ENCODE assay signal across 8 cellular contexts in genomic region chr17:18411377-18411864, GRCh38. TPM values are rescaled to one million over a fixed set of nuclear protein-coding genes. Genes with fewer than 3 reads are reported as not detected.
A peak's percentile ranks its signal among the peaks of the same experiment; 100 is the strongest.
DNase-seq lines count a peak whose midpoint lies in the region; ATAC-seq and TF ChIP-seq lines count a peak whose summit lies in the region.
"Not testable (repeated sequence)": the region's sequence is repeated elsewhere in the genome, so short reads cannot be mapped to it uniquely, and the experiment has no call there.

No MANE protein-coding gene starts in this region.

- H3K9me3 Mint-ChIP-seq in Calu3 (ENCODE audit: low read depth, unreplicated experiment); activated T-helper 1 cell treated with anti-CD3 and anti-CD28 coated beads, Interleukin-12 subunit alpha, Interleukin-12 subunit beta, Interleukin-2, Interleukin-4 antibody, amounts not matched to agents 30 ng/mL and 10 ng/mL and 1 ng/mL, durations not matched to agents 14 hours and 24 hours and 36 hours: not testable (repeated sequence)

- H3K27ac ChIP-seq in RWPE2 (ENCODE audit: poor library complexity, severe bottlenecking) = peak overlapping the region; percentile 70
- H3K27ac ChIP-seq in effector memory CD4-positive, alpha-beta T cell (ENCODE audit: insufficient read depth, low read length, poor library complexity, severe bottlenecking) = peak overlapping the region; percentile 37

- not testable (repeated sequence) for H3K27me3 Mint-ChIP-seq in Calu3 (ENCODE audit: unreplicated experiment); activated T-helper 1 cell treated with anti-CD3 and anti-CD28 coated beads, Interleukin-12 subunit alpha, Interleukin-12 subunit beta, Interleukin-2, Interleukin-4 antibody, amounts not matched to agents 30 ng/mL and 10 ng/mL and 1 ng/mL, durations not matched to agents 14 hours and 24 hours and 36 hours (ENCODE audit: insufficient read depth)

- not testable (repeated sequence) for H3K4me1 ChIP-seq in RWPE2 (ENCODE audit: insufficient read depth, poor library complexity, severe bottlenecking); effector memory CD4-positive, alpha-beta T cell (ENCODE audit: control insufficient read depth, insufficient read depth, low read length, poor library complexity, severe bottlenecking)

- not testable (repeated sequence) for H3K9me3 ChIP-seq in RWPE2 (ENCODE audit: severe bottlenecking); effector memory CD4-positive, alpha-beta T cell (ENCODE audit: control insufficient read depth, low read length)

- CTCF ChIA-PET in Calu3 (lab: Charles Lee) = not testable (repeated sequence)

- peak overlapping the region; percentile 54 for H3K27ac Mint-ChIP-seq in Calu3 (ENCODE audit: unreplicated experiment)
- peak overlapping the region; percentile 91 for H3K27ac Mint-ChIP-seq in activated T-helper 1 cell treated with anti-CD3 and anti-CD28 coated beads, Interleukin-12 subunit alpha, Interleukin-12 subunit beta, Interleukin-2, Interleukin-4 antibody, amounts not matched to agents 30 ng/mL and 10 ng/mL and 1 ng/mL, durations not matched to agents 14 hours and 24 hours and 36 hours

- not testable (repeated sequence) for H3K27me3 ChIP-seq in RWPE2 (ENCODE audit: insufficient read depth, poor library complexity, severe bottlenecking); effector memory CD4-positive, alpha-beta T cell (replicated peaks; ENCODE audit: control insufficient read depth, insufficient read depth, low read length, poor library complexity, severe bottlenecking)

- peak overlapping the region; percentile 79 for H3K4me3 Mint-ChIP-seq in Calu3 (ENCODE audit: low read depth, unreplicated experiment)
- peak overlapping the region; percentile 98 for H3K4me3 Mint-ChIP-seq in activated T-helper 1 cell treated with anti-CD3 and anti-CD28 coated beads, Interleukin-12 subunit alpha, Interleukin-12 subunit beta, Interleukin-2, Interleukin-4 antibody, amounts not matched to agents 30 ng/mL and 10 ng/mL and 1 ng/mL, durations not matched to agents 14 hours and 24 hours and 36 hours

- peaks cover 16% of the 10 kb centered on the region for H3K4me1 Mint-ChIP-seq in Calu3 (ENCODE audit: low read depth, unreplicated experiment)
- H3K4me1 Mint-ChIP-seq in activated T-helper 1 cell treated with anti-CD3 and anti-CD28 coated beads, Interleukin-12 subunit alpha, Interleukin-12 subunit beta, Interleukin-2, Interleukin-4 antibody, amounts not matched to agents 30 ng/mL and 10 ng/mL and 1 ng/mL, durations not matched to agents 14 hours and 24 hours and 36 hours (ENCODE audit: low read depth) = peaks cover 28% of the 10 kb centered on the region

- TF ChIP-seq CTCF in Calu3 (IDR thresholded peaks at IDR 0.05; ENCODE audit: unreplicated experiment); RWPE2 (IDR thresholded peaks at IDR 0.05; ENCODE audit: poor library complexity, severe bottlenecking): not testable (repeated sequence)

- H3K36me3 Mint-ChIP-seq in Calu3 (ENCODE audit: insufficient read depth, unreplicated experiment) = peaks cover 18% of the 10 kb centered on the region
- H3K36me3 Mint-ChIP-seq in activated T-helper 1 cell treated with anti-CD3 and anti-CD28 coated beads, Interleukin-12 subunit alpha, Interleukin-12 subunit beta, Interleukin-2, Interleukin-4 antibody, amounts not matched to agents 30 ng/mL and 10 ng/mL and 1 ng/mL, durations not matched to agents 14 hours and 24 hours and 36 hours (ENCODE audit: low read depth) = not testable (repeated sequence)

- intact Hi-C loops in Calu3 (cut with micrococcal nuclease; ENCODE audit: unreplicated experiment); activated T-helper 1 cell treated with anti-CD3 and anti-CD28 coated beads, Interleukin-12 subunit alpha, Interleukin-12 subunit beta, Interleukin-2, Interleukin-4 antibody, amounts not matched to agents 30 ng/mL and 10 ng/mL and 1 ng/mL, durations not matched to agents 14 hours and 24 hours and 36 hours (cut with micrococcal nuclease); posterior vena cava (cut with DNase I): not testable (repeated sequence)

- ATAC-seq in RWPE2 (ENCODE audit: low read depth) = peak; percentile 56

- BruUV-seq in Calu3 (replicated peaks; lab: Mats Ljungman, UMichigan) = not testable (repeated sequence)

- not testable (repeated sequence) for DNase-seq in Calu3; RWPE2 (ENCODE audit: low spot score); activated T-helper 1 cell treated with anti-CD3 and anti-CD28 coated beads, Interleukin-12 subunit alpha, Interleukin-12 subunit beta, Interleukin-2, Interleukin-4 antibody, amounts not matched to agents 30 ng/mL and 10 ng/mL and 1 ng/mL, durations not matched to agents 14 hours and 24 hours and 36 hours (ENCODE audit: low spot score); effector memory CD4-positive, alpha-beta T cell
- DNase-seq in HT1080 (ENCODE audit: low read depth) = peak; percentile 28
- DNase-seq in iris pigment epithelial cell (ENCODE audit: low read depth) = peak; percentile 15
- peak; percentile 60 for DNase-seq in posterior vena cava (ENCODE audit: low spot score)
- DNase-seq in stromal cell of bone marrow (ENCODE audit: low read depth) = peak; percentile 13

- not testable (repeated sequence) for H3K36me3 ChIP-seq in RWPE2 (ENCODE audit: low read depth); effector memory CD4-positive, alpha-beta T cell (ENCODE audit: control insufficient read depth, insufficient read depth, low read length)

- H3K4me3 ChIP-seq in RWPE2 (ENCODE audit: severe bottlenecking) = peak overlapping the region; percentile 36
- H3K4me3 ChIP-seq in effector memory CD4-positive, alpha-beta T cell (ENCODE audit: insufficient read depth, low read depth, low read length, poor library complexity, severe bottlenecking) = peak overlapping the region; percentile 66

RNA-seq across cellular contexts. Expression of gene EVPLL, which starts 33.8 kb away (rescaled TPM):
- 1.4 and 2.4 TPM in 2 replicates for total RNA-seq in Calu3 (2022)
- total RNA-seq in HT1080 (2014; rRNA removed; shearing (Covaris generic)) = not detected in 2 replicates
- not detected in 2 replicates for polyA plus RNA-seq in HT1080 (2015; cell fraction: cytosol; rRNA removed)
- not detected in 2 replicates for polyA plus RNA-seq in HT1080 (2015; cell fraction: nucleus; rRNA removed)
- 0.17 TPM in 1 of 2 replicates, not detected in the other for total RNA-seq in activated T-helper 1 cell treated with anti-CD3 and anti-CD28 coated beads, Interleukin-12 subunit alpha, Interleukin-12 subunit beta, Interleukin-2, Interleukin-4 antibody, amounts not matched to agents 30 ng/mL and 10 ng/mL and 1 ng/mL, durations not matched to agents 14 hours and 24 hours and 36 hours
- not detected for total RNA-seq in posterior vena cava

RNA-seq across cellular contexts. Expression of gene SHMT1, which starts 48.1 kb away (rescaled TPM):
- total RNA-seq in Calu3 (2022) (52.3 and 55.7 TPM in 2 replicates), posterior vena cava (10 to 100 TPM in 1 of 2 donors, 1 to 10 TPM in 1; 9.6 to 19.3 TPM)
- 20.2 and 20.7 TPM in 2 replicates for total RNA-seq in HT1080 (2014; rRNA removed; shearing (Covaris generic))
- polyA plus RNA-seq in HT1080 (2015; cell fraction: cytosol; rRNA removed) = 11.0 and 12.9 TPM in 2 replicates
- polyA plus RNA-seq in HT1080 (2015; cell fraction: nucleus; rRNA removed) = 13.8 and 15.7 TPM in 2 replicates
- 51.5 and 56.2 TPM in 2 replicates for total RNA-seq in activated T-helper 1 cell treated with anti-CD3 and anti-CD28 coated beads, Interleukin-12 subunit alpha, Interleukin-12 subunit beta, Interleukin-2, Interleukin-4 antibody, amounts not matched to agents 30 ng/mL and 10 ng/mL and 1 ng/mL, durations not matched to agents 14 hours and 24 hours and 36 hours
